In genomic region chr9:113139225-113139829, GRCh38 we compare ENCODE assay signal across 1 cellular context.
TF ChIP-seq lines count a peak whose summit lies in the region.

No MANE protein-coding gene starts in this region.

TF ChIP-seq in HepG2, 621 proteins besides CTCF, POLR2A, EP300 and RAD21 (continued from another document and continues in another):
- no peak for TF ChIP-seq ZNF564 (CRISPR knock-in tag; IDR thresholded peaks at IDR 0.05)
- no peak for TF ChIP-seq ZNF362 (CRISPR knock-in tag; IDR thresholded peaks at IDR 0.05; ENCODE audit: borderline replicate concordance)
- TF ChIP-seq, protein P1, sequence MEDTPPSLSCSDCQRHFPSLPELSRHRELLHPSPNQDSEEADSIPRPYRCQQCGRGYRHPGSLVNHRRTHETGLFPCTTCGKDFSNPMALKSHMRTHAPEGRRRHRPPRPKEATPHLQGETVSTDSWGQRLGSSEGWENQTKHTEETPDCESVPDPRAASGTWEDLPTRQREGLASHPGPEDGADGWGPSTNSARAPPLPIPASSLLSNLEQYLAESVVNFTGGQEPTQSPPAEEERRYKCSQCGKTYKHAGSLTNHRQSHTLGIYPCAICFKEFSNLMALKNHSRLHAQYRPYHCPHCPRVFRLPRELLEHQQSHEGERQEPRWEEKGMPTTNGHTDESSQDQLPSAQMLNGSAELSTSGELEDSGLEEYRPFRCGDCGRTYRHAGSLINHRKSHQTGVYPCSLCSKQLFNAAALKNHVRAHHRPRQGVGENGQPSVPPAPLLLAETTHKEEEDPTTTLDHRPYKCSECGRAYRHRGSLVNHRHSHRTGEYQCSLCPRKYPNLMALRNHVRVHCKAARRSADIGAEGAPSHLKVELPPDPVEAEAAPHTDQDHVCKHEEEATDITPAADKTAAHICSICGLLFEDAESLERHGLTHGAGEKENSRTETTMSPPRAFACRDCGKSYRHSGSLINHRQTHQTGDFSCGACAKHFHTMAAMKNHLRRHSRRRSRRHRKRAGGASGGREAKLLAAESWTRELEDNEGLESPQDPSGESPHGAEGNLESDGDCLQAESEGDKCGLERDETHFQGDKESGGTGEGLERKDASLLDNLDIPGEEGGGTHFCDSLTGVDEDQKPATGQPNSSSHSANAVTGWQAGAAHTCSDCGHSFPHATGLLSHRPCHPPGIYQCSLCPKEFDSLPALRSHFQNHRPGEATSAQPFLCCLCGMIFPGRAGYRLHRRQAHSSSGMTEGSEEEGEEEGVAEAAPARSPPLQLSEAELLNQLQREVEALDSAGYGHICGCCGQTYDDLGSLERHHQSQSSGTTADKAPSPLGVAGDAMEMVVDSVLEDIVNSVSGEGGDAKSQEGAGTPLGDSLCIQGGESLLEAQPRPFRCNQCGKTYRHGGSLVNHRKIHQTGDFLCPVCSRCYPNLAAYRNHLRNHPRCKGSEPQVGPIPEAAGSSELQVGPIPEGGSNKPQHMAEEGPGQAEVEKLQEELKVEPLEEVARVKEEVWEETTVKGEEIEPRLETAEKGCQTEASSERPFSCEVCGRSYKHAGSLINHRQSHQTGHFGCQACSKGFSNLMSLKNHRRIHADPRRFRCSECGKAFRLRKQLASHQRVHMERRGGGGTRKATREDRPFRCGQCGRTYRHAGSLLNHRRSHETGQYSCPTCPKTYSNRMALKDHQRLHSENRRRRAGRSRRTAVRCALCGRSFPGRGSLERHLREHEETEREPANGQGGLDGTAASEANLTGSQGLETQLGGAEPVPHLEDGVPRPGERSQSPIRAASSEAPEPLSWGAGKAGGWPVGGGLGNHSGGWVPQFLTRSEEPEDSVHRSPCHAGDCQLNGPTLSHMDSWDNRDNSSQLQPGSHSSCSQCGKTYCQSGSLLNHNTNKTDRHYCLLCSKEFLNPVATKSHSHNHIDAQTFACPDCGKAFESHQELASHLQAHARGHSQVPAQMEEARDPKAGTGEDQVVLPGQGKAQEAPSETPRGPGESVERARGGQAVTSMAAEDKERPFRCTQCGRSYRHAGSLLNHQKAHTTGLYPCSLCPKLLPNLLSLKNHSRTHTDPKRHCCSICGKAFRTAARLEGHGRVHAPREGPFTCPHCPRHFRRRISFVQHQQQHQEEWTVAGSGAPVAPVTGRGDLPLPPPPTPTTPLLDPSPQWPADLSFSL (CRISPR knock-in tag; IDR thresholded peaks at IDR 0.05), result 0 out of 2 replicates have a peak, but pooled peaks have one; percentile 28
- peak; percentile 65; the same call in 1 of the 2 replicates for TF ChIP-seq PITX1 (CRISPR knock-in tag; IDR thresholded peaks at IDR 0.05)
- TF ChIP-seq, protein P2, sequence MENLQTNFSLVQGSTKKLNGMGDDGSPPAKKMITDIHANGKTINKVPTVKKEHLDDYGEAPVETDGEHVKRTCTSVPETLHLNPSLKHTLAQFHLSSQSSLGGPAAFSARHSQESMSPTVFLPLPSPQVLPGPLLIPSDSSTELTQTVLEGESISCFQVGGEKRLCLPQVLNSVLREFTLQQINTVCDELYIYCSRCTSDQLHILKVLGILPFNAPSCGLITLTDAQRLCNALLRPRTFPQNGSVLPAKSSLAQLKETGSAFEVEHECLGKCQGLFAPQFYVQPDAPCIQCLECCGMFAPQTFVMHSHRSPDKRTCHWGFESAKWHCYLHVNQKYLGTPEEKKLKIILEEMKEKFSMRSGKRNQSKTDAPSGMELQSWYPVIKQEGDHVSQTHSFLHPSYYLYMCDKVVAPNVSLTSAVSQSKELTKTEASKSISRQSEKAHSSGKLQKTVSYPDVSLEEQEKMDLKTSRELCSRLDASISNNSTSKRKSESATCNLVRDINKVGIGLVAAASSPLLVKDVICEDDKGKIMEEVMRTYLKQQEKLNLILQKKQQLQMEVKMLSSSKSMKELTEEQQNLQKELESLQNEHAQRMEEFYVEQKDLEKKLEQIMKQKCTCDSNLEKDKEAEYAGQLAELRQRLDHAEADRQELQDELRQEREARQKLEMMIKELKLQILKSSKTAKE (CRISPR knock-in tag; IDR thresholded peaks at IDR 0.05; ENCODE audit: borderline replicate concordance), result no peak
- TF ChIP-seq ARID2 (CRISPR knock-in tag; IDR thresholded peaks at IDR 0.05; ENCODE audit: borderline replicate concordance), result 0 out of 2 replicates have a peak, but pooled peaks have one; percentile 48
- no peak for TF ChIP-seq CREB3 (CRISPR knock-in tag; IDR thresholded peaks at IDR 0.05)
- TF ChIP-seq, protein P3, sequence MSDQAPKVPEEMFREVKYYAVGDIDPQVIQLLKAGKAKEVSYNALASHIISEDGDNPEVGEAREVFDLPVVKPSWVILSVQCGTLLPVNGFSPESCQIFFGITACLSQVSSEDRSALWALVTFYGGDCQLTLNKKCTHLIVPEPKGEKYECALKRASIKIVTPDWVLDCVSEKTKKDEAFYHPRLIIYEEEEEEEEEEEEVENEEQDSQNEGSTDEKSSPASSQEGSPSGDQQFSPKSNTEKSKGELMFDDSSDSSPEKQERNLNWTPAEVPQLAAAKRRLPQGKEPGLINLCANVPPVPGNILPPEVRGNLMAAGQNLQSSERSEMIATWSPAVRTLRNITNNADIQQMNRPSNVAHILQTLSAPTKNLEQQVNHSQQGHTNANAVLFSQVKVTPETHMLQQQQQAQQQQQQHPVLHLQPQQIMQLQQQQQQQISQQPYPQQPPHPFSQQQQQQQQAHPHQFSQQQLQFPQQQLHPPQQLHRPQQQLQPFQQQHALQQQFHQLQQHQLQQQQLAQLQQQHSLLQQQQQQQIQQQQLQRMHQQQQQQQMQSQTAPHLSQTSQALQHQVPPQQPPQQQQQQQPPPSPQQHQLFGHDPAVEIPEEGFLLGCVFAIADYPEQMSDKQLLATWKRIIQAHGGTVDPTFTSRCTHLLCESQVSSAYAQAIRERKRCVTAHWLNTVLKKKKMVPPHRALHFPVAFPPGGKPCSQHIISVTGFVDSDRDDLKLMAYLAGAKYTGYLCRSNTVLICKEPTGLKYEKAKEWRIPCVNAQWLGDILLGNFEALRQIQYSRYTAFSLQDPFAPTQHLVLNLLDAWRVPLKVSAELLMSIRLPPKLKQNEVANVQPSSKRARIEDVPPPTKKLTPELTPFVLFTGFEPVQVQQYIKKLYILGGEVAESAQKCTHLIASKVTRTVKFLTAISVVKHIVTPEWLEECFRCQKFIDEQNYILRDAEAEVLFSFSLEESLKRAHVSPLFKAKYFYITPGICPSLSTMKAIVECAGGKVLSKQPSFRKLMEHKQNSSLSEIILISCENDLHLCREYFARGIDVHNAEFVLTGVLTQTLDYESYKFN (CRISPR knock-in tag; conservative IDR thresholded peaks at IDR 0.05), result peak; percentile 68
- no peak for TF ChIP-seq ZFP62 (CRISPR knock-in tag; IDR thresholded peaks at IDR 0.05)
- no peak for TF ChIP-seq PREB (CRISPR knock-in tag; IDR thresholded peaks at IDR 0.05)
- peak; percentile 68; the same call in 1 of the 2 replicates for TF ChIP-seq TGIF2 (CRISPR knock-in tag; IDR thresholded peaks at IDR 0.05)
- TF ChIP-seq ZNF609 (CRISPR knock-in tag; IDR thresholded peaks at IDR 0.05; ENCODE audit: borderline replicate concordance), result peak; percentile 64; the same call in 1 of the 2 replicates
- peak; percentile 59; the same call in 1 of the 2 replicates for TF ChIP-seq AHDC1 (CRISPR knock-in tag; IDR thresholded peaks at IDR 0.05; ENCODE audit: borderline replicate concordance)
- no peak for TF ChIP-seq SSRP1 (CRISPR knock-in tag; IDR thresholded peaks at IDR 0.05)
- TF ChIP-seq, protein P4, sequence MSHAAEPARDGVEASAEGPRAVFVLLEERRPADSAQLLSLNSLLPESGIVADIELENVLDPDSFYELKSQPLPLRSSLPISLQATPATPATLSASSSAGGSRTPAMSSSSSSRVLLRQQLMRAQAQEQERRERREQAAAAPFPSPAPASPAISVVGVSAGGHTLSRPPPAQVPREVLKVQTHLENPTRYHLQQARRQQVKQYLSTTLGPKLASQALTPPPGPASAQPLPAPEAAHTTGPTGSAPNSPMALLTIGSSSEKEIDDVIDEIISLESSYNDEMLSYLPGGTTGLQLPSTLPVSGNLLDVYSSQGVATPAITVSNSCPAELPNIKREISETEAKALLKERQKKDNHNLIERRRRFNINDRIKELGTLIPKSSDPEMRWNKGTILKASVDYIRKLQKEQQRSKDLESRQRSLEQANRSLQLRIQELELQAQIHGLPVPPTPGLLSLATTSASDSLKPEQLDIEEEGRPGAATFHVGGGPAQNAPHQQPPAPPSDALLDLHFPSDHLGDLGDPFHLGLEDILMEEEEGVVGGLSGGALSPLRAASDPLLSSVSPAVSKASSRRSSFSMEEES (CRISPR knock-in tag; IDR thresholded peaks at IDR 0.05), result peak; percentile 85
- TF ChIP-seq RARA (CRISPR knock-in tag; IDR thresholded peaks at IDR 0.05), result peak; percentile 73
- TF ChIP-seq PCBP1 (IDR thresholded peaks at IDR 0.05; ENCODE audit: borderline replicate concordance, low read depth, low read length), result no peak
- no peak for TF ChIP-seq ZNF136 (CRISPR knock-in tag; IDR thresholded peaks at IDR 0.05; ENCODE audit: low read depth)
